ENCODE assay signal across 20 cellular contexts in the genomic region with DNA sequence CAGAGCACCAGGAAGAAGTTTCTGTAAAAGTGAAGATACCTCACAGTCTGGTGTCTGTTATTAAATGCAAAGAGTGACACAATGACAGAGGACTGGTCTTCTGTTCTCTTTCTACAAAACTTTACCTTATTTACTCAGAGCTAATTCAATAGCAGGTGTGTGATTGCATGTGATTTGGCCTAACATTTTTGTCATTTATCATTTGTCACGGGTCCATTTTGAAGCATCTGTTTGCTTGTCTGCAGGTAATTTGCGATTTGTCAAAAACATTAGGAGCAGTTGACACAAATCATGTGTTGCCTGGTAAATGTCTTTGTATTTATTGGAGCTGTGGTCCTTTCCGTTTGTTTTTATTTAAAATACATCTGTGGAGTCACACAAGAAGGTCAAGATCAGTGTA.
"Had no signal": no experiment of that assay in that cellular context is flagged by ENCODE, and none has a peak within 500 bp of the region (broad histone marks: within the 10 kb centered on the region; RNA-seq: fewer than 3 reads in every experiment).

No MANE protein-coding gene starts in this region.

- H3K4me1 ChIP-seq: ascending aorta, pancreas, psoas muscle, right atrium auricular region, upper lobe of right lung had no signal

- ATAC-seq: activated naive CD4-positive, alpha-beta T cell treated with anti-CD3 and anti-CD28 coated beads, Interleukin-2, amount 50 U/mL, for 72 hours; activated T-helper 17 cell treated with anti-CD3 and anti-CD28 coated beads, Interleukin-2, amount 50 U/mL, for 72 hours; left colon; pancreas; psoas muscle; stimulated activated naive CD8-positive, alpha-beta T cell treated with anti-CD3 and anti-CD28 coated beads, Interleukin-15, Interleukin-2, amounts not matched to agents 100 U/mL and 50 U/mL, for 24 hours; upper lobe of right lung; WTC11 had no signal

- DNase-seq: activated CD4-positive, alpha-beta T cell treated with anti-CD3 and anti-CD28 coated beads, Interleukin-2, amount 50 U/mL, for 4 hours; activated CD8-positive, alpha-beta memory T cell treated with anti-CD3 and anti-CD28 coated beads for 24 hours; activated CD8-positive, alpha-beta memory T cell treated with anti-CD3 and anti-CD28 coated beads, Interleukin-2, amount 50 U/mL, for 4 hours; activated T-cell treated with anti-CD3 and anti-CD28 coated beads, Interleukin-2, amount 50 U/mL, for 24 hours; brain microvascular endothelial cell; caudate nucleus; effector CD4-positive, alpha-beta T cell; foreskin fibroblast; left colon; pancreas; psoas muscle; stimulated activated CD4-positive, alpha-beta T cell treated with anti-CD3 and anti-CD28 coated beads, Interleukin-4, amount 100 ng/mL, for 4 hours; stimulated activated naive CD8-positive, alpha-beta T cell treated with anti-CD3 and anti-CD28 coated beads, Interleukin-15, Interleukin-2, amounts not matched to agents 100 U/mL and 50 U/mL, for 24 hours; upper lobe of right lung had no signal

- H3K36me3 ChIP-seq: ascending aorta, brain microvascular endothelial cell, neutrophil, pancreas, right atrium auricular region, upper lobe of right lung had no signal

- H3K9me3 ChIP-seq: ascending aorta, neutrophil, pancreas, psoas muscle, right atrium auricular region, upper lobe of right lung had no signal

- H3K4me3 ChIP-seq: ascending aorta, pancreas, psoas muscle, right atrium auricular region, upper lobe of right lung had no signal

- H3K27ac ChIP-seq: ascending aorta, brain microvascular endothelial cell, neutrophil, pancreas, psoas muscle, right atrium auricular region, upper lobe of right lung had no signal

- H3K27me3 ChIP-seq: ascending aorta, brain microvascular endothelial cell, neutrophil, pancreas, right atrium auricular region, upper lobe of right lung had no signal
